Comparison of ENCODE assay signal across 3 cellular contexts in genomic region chr7:136213012-136213411, GRCh38.
"Had no signal": no experiment of that assay in that cellular context is flagged by ENCODE, and none has a peak within 500 bp of the region (broad histone marks: within the 10 kb centered on the region; RNA-seq: fewer than 3 reads in every experiment).

No MANE protein-coding gene starts in this region.

- DNase-seq: IMR-90, KBM-7, KG1 had no signal
